In genomic region chr2:176527141-176527901, GRCh38 we compare ENCODE assay signal across 1 cellular context.
TF ChIP-seq lines count a peak whose summit lies in the region.

No MANE protein-coding gene starts in this region.

TF ChIP-seq in H1, 55 proteins besides CTCF, POLR2A, EP300 and RAD21 (continued from another document):
- TF ChIP-seq GABPA (IDR thresholded peaks at IDR 0.05; ENCODE audit: borderline replicate concordance, insufficient read depth, low read length) (no peak), SIX5 (IDR thresholded peaks at IDR 0.05; ENCODE audit: low read depth, low read length) (no peak), CEBPB (IDR thresholded peaks at IDR 0.05; ENCODE audit: low read depth, low read length) (no peak), TEAD4 (IDR thresholded peaks at IDR 0.05; ENCODE audit: low read depth, low read length) (no peak), ATF3 (IDR thresholded peaks at IDR 0.05; ENCODE audit: insufficient read depth, low read depth, low read length) (no peak), PHF8 (conservative IDR thresholded peaks at IDR 0.05; ENCODE audit: low read depth, low read length) (no peak), RXRA (IDR thresholded peaks at IDR 0.05; ENCODE audit: insufficient read depth, low read depth, low read length) (no peak), SP4 (IDR thresholded peaks at IDR 0.05; ENCODE audit: low read length) (no peak)
